Comparison of ENCODE assay signal across 22 cellular contexts in genomic region chr20:48599106-48599747, GRCh38.
"Had no signal": no experiment of that assay in that cellular context is flagged by ENCODE, and none has a peak within 500 bp of the region (broad histone marks: within the 10 kb centered on the region; RNA-seq: fewer than 3 reads in every experiment).

No MANE protein-coding gene starts in this region.

- H3K4me2 ChIP-seq: hepatocyte had no signal

- H3K9me3 ChIP-seq: colonic mucosa, neutrophil, testis, uterus had no signal

- H3K27ac ChIP-seq: colonic mucosa, hepatocyte, neutrophil, testis, uterus had no signal

- H3K4me1 ChIP-seq: testis, uterus had no signal

- H3K27me3 ChIP-seq: colonic mucosa, hepatocyte, testis, uterus had no signal

- H3K4me3 ChIP-seq: colonic mucosa, hepatocyte, testis, uterus had no signal

- H3K4me1 Mint-ChIP-seq: activated CD8-positive, alpha-beta memory T cell treated with anti-CD3 and anti-CD28 coated beads, Interleukin-2, amount 10 ng/mL, durations not matched to agents 7 days and 5 days; naive thymus-derived CD4-positive, alpha-beta T cell; stimulated activated naive CD8-positive, alpha-beta T cell treated with anti-CD3 and anti-CD28 coated beads, Interleukin-15, amount 100 ng/mL, for 72 hours had no signal

- H3K27ac Mint-ChIP-seq: activated CD8-positive, alpha-beta memory T cell treated with anti-CD3 and anti-CD28 coated beads, Interleukin-2, amount 10 ng/mL, durations not matched to agents 7 days and 5 days; activated naive CD8-positive, alpha-beta T cell; activated T-helper 2 cell treated with anti-CD3 and anti-CD28 coated beads, Interferon-gamma antibody, Interleukin-2, Interleukin-4, amounts not matched to agents 10 μg/mL and 5 μg/mL and 100 μg/mL, durations not matched to agents 14 hours and 24 hours and 36 hours; naive thymus-derived CD4-positive, alpha-beta T cell; progenitor cell of endocrine pancreas; stimulated activated naive CD8-positive, alpha-beta T cell treated with anti-CD3 and anti-CD28 coated beads, Interleukin-15, amount 100 ng/mL, for 72 hours had no signal

- H3K9me3 Mint-ChIP-seq: activated T-helper 2 cell treated with anti-CD3 and anti-CD28 coated beads, Interferon-gamma antibody, Interleukin-2, Interleukin-4, amounts not matched to agents 10 μg/mL and 5 μg/mL and 100 μg/mL, durations not matched to agents 14 hours and 24 hours and 36 hours had no signal

- H3K36me3 Mint-ChIP-seq: activated CD8-positive, alpha-beta memory T cell treated with anti-CD3 and anti-CD28 coated beads, Interleukin-2, amount 10 ng/mL, durations not matched to agents 7 days and 5 days; activated naive CD8-positive, alpha-beta T cell; naive thymus-derived CD4-positive, alpha-beta T cell had no signal

- H3K4me3 Mint-ChIP-seq: activated CD8-positive, alpha-beta memory T cell treated with anti-CD3 and anti-CD28 coated beads, Interleukin-2, amount 10 ng/mL, durations not matched to agents 7 days and 5 days; activated naive CD8-positive, alpha-beta T cell; naive thymus-derived CD4-positive, alpha-beta T cell; stimulated activated naive CD8-positive, alpha-beta T cell treated with anti-CD3 and anti-CD28 coated beads, Interleukin-15, amount 100 ng/mL, for 72 hours had no signal

- ATAC-seq: activated CD8-positive, alpha-beta memory T cell treated with anti-CD3 and anti-CD28 coated beads, Interleukin-2, amount 10 ng/mL, durations not matched to agents 7 days and 5 days; esophagus mucosa; left lobe of liver; naive thymus-derived CD4-positive, alpha-beta T cell; right cardiac atrium; stimulated activated naive CD8-positive, alpha-beta T cell treated with anti-CD3 and anti-CD28 coated beads, Interleukin-15, amount 100 ng/mL, for 72 hours had no signal

- H3K27me3 Mint-ChIP-seq: activated naive CD8-positive, alpha-beta T cell; progenitor cell of endocrine pancreas had no signal

- H3K36me3 ChIP-seq: colonic mucosa, neutrophil, uterus had no signal

- DNase-seq: activated CD4-positive, alpha-beta T cell treated with anti-CD3 and anti-CD28 coated beads for 1 hour; activated CD4-positive, alpha-beta T cell treated with anti-CD3 and anti-CD28 coated beads, Interleukin-2, amount 50 U/mL, for 48 hours; activated CD8-positive, alpha-beta memory T cell treated with anti-CD3 and anti-CD28 coated beads, Interleukin-2, amount 10 ng/mL, durations not matched to agents 7 days and 5 days; activated T-cell treated with anti-CD3 and anti-CD28 coated beads, Interleukin-2, amount 50 U/mL, for 1 hour; amniotic stem cell; caudate nucleus; colonic mucosa; mammary epithelial cell; naive thymus-derived CD4-positive, alpha-beta T cell; stimulated activated naive CD8-positive, alpha-beta T cell treated with anti-CD3 and anti-CD28 coated beads, Interleukin-15, amount 100 ng/mL, for 72 hours; testis; uterus had no signal

- FAIRE-seq: endometrium, keratinocyte had no signal
